In the genomic region with DNA sequence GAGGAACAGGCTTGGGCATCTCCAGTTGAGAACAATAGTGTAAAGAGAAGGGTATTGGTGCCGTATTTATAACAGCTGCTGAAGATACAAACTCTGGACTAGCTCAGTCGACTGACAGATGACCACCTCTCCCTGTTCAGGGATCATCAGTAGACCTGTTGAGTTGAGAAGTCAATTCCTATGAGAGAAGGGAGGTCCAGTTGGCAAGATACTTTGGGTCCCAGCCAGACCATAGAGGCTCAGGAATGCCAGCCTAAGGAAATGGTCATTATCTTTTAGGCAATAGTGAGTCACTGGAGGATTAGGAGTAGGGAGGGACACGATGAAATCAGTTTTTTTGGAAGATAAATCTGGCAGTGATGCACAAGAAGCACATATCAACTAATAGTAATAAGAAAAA, we compare ENCODE assay signal across 15 cellular contexts.
DNase-seq lines count a peak whose midpoint lies in the region; ATAC-seq and TF ChIP-seq lines count a peak whose summit lies in the region.
"Had no signal": no experiment of that assay in that cellular context is flagged by ENCODE, and none has a peak within 500 bp of the region (broad histone marks: within the 10 kb centered on the region; RNA-seq: fewer than 3 reads in every experiment).

No MANE protein-coding gene starts in this region.

- no peaks in the 10 kb centered on the region for H3K9me3 ChIP-seq in PC-3 (ENCODE audit: low read length)
- H3K9me3 ChIP-seq: BLaER1 treated with 17β-estradiol and CSF1 and Interleukin-3, amounts not matched to agents 10 nM and 100 nM; psoas muscle had no signal

- POLR2A ChIA-PET in PC-3 (lab: Charles Lee; ENCODE audit: unreplicated experiment): no interaction called here

- H3K27ac ChIP-seq in PC-3 (ENCODE audit: low read length) (no peak overlapping the region), cingulate gyrus (ENCODE audit: low read depth, low read length) (peak overlapping the region; percentile 96)
- H3K27ac ChIP-seq: BLaER1 treated with 17β-estradiol and CSF1 and Interleukin-3, amounts not matched to agents 10 nM and 100 nM; psoas muscle had no signal

- no peak overlapping the region for H3K4me2 ChIP-seq in PC-3 (ENCODE audit: low read length)
- H3K4me2 ChIP-seq: BLaER1 treated with 17β-estradiol and CSF1 and Interleukin-3, amounts not matched to agents 10 nM and 100 nM had no signal

- BruUV-seq in PC-3 (replicated peaks; lab: Mats Ljungman, UMichigan): no TSS peak

- DNase-seq in Daoy (ENCODE audit: low read depth) (peak; percentile 77), PC-3 (peak; percentile 61), myocyte (ENCODE audit: low read depth) (peak; percentile 66), 8988T (no peak), MV-4-11 (lab: John Stamatoyannopoulos, UW) (no peak)
- no peak for DNase-seq in stimulated activated CD4-positive, alpha-beta T cell treated with anti-CD3 and anti-CD28 coated beads, Interleukin-12 subunit alpha, Interleukin-12 subunit beta, amount 100 ng/mL, for 4 hours
- DNase-seq: activated CD4-positive, alpha-beta T cell treated with anti-CD3 and anti-CD28 coated beads for 48 hours; immature natural killer cell; psoas muscle; stimulated activated CD4-positive, alpha-beta T cell treated with anti-CD3 and anti-CD28 coated beads, Interleukin-4, amount 100 ng/mL, for 4 hours; stimulated activated naive CD4-positive, alpha-beta T cell; T-helper 2 cell had no signal

- peak; percentile 45 for ATAC-seq in PC-3
- no peak for ATAC-seq in GM18873 (IDR thresholded peaks at IDR 0.05; ENCODE audit: low FRiP score, unreplicated experiment)

- H3F3A ChIP-seq in PC-3 (ENCODE audit: low read length, unreplicated experiment): no peaks in the 10 kb centered on the region

- no peaks in the 10 kb centered on the region for H3K79me2 ChIP-seq in PC-3 (ENCODE audit: low read length)

- no peak overlapping the region for H3K4me3 ChIP-seq in PC-3 (ENCODE audit: low read length)
- H3K4me3 ChIP-seq: BLaER1 treated with 17β-estradiol and CSF1 and Interleukin-3, amounts not matched to agents 10 nM and 100 nM; psoas muscle had no signal

- no peaks in the 10 kb centered on the region for H4K20me1 ChIP-seq in PC-3 (ENCODE audit: low read length)
- H4K20me1 ChIP-seq: BLaER1 treated with 17β-estradiol and CSF1 and Interleukin-3, amounts not matched to agents 10 nM and 100 nM had no signal

- H3K9me2 ChIP-seq in PC-3 (replicated peaks; ENCODE audit: low read length): no peaks in the 10 kb centered on the region

- no peak overlapping the region for H3K9ac ChIP-seq in PC-3 (ENCODE audit: low read length)
- H3K9ac ChIP-seq: BLaER1 treated with 17β-estradiol and CSF1 and Interleukin-3, amounts not matched to agents 10 nM and 100 nM had no signal

- H2AFZ ChIP-seq in PC-3 (ENCODE audit: low read length): no peak overlapping the region

- H3K4me1 ChIP-seq in PC-3 (ENCODE audit: insufficient read depth, low read length): peaks cover 5% of the 10 kb centered on the region; the same call in 1 of the 2 replicates
- H3K4me1 ChIP-seq: BLaER1 treated with 17β-estradiol and CSF1 and Interleukin-3, amounts not matched to agents 10 nM and 100 nM; psoas muscle had no signal

- H3K36me3 ChIP-seq in PC-3 (ENCODE audit: low read depth, low read length): no peaks in the 10 kb centered on the region
- H3K36me3 ChIP-seq: BLaER1 treated with 17β-estradiol and CSF1 and Interleukin-3, amounts not matched to agents 10 nM and 100 nM had no signal

- no peaks in the 10 kb centered on the region for H3K27me3 ChIP-seq in PC-3 (ENCODE audit: low read length)
- H3K27me3 ChIP-seq: BLaER1 treated with 17β-estradiol and CSF1 and Interleukin-3, amounts not matched to agents 10 nM and 100 nM had no signal

- no peak for TF ChIP-seq CTCF in PC-3 (conservative IDR thresholded peaks at IDR 0.05; ENCODE audit: low read depth, low read length)

- CTCF ChIA-PET in PC-3 (lab: Charles Lee): no interaction called here

- intact Hi-C loops in PC-3 (cut with micrococcal nuclease): no loop called here

Comparison
In these comparisons a context has a peak if more than half of its experiments do, and no peak if none do; other contexts are left out.
1. DNase-seq: peak in Daoy (single experiment), PC-3 (single experiment) and myocyte (single experiment); none in 8988T (single experiment), stimulated activated CD4-positive, alpha-beta T cell treated with anti-CD3 and anti-CD28 coated beads, Interleukin-12 subunit alpha, Interleukin-12 subunit beta, amount 100 ng/mL, for 4 hours (single experiment) and MV-4-11 (single experiment).